Comparison of ENCODE assay signal across 31 cellular contexts in genomic region chr4:84477738-84478137, GRCh38. TPM values are rescaled to one million over a fixed set of nuclear protein-coding genes. Genes with fewer than 3 reads are reported as not detected.
"Had no signal": no experiment of that assay in that cellular context is flagged by ENCODE, and none has a peak within 500 bp of the region (broad histone marks: within the 10 kb centered on the region; RNA-seq: fewer than 3 reads in every experiment).

No MANE protein-coding gene starts in this region.

- H3K4me3 ChIP-seq: neural progenitor cell, ovary, psoas muscle, skin epidermis, smooth muscle cell, spleen, suprapubic skin, testis, tibial artery, transverse colon, upper lobe of right lung, uterus had no signal

- H3K4me2 ChIP-seq: neural progenitor cell, smooth muscle cell had no signal

- H3K27me3 ChIP-seq: ovary, testis had no signal

- H3K36me3 ChIP-seq: neural progenitor cell, ovary, spleen, suprapubic skin, tibial artery, transverse colon, upper lobe of right lung, uterus had no signal

- H3K4me1 ChIP-seq: parathyroid adenoma, testis, upper lobe of right lung had no signal

- H3K79me2 ChIP-seq: parathyroid adenoma had no signal

- H3K27ac ChIP-seq: neural progenitor cell, ovary, parathyroid adenoma, psoas muscle, skin epidermis, spleen, suprapubic skin, testis, tibial artery, transverse colon, upper lobe of right lung, uterus had no signal

- ATAC-seq: natural killer cell; psoas muscle; right cardiac atrium; sciatic nerve; stimulated activated memory B cell treated with anti-CD40 and anti-IgM and Interleukin-4, amounts not matched to agents 10 μg/mL and 1 μg/mL and 100 μg/mL, for 72 hours; stimulated activated naive CD8-positive, alpha-beta T cell treated with anti-CD3 and anti-CD28 coated beads, Interleukin-15, amount 100 ng/mL, for 72 hours; stimulated activated naive CD8-positive, alpha-beta T cell treated with anti-CD3 and anti-CD28 coated beads, Interleukin-15, Interleukin-2, amounts not matched to agents 100 U/mL and 50 U/mL, for 24 hours; upper lobe of right lung had no signal

- H3K9me3 ChIP-seq: psoas muscle, suprapubic skin, testis, tibial artery, transverse colon, upper lobe of right lung, uterus had no signal

- DNase-seq: natural killer cell; occipital lobe; ovary; posterior cingulate gyrus; psoas muscle; right cardiac atrium; spleen; stimulated activated CD4-positive, alpha-beta T cell treated with anti-CD3 and anti-CD28 coated beads, Interleukin-12 subunit alpha, Interleukin-12 subunit beta, amount 100 ng/mL, for 4 hours; stimulated activated CD4-positive, alpha-beta T cell treated with anti-CD3 and anti-CD28 coated beads, Interleukin-1b, Interleukin-23, amount 100 ng/mL, for 48 hours; stimulated activated CD4-positive, alpha-beta T cell treated with anti-CD3 and anti-CD28 coated beads, Interleukin-4, amount 100 ng/mL, for 1 hour; stimulated activated CD4-positive, alpha-beta T cell treated with anti-CD3 and anti-CD28 coated beads, Interleukin-4, amount 100 ng/mL, for 4 hours; stimulated activated CD8-positive, alpha-beta memory T cell treated with anti-CD3 and anti-CD28 coated beads, Interleukin-4, amount 100 ng/mL, for 48 hours; stimulated activated naive CD4-positive, alpha-beta T cell; stimulated activated naive CD8-positive, alpha-beta T cell treated with anti-CD3 and anti-CD28 coated beads, Interleukin-15, amount 100 ng/mL, for 72 hours; stimulated activated naive CD8-positive, alpha-beta T cell treated with anti-CD3 and anti-CD28 coated beads, Interleukin-15, Interleukin-2, amounts not matched to agents 100 U/mL and 50 U/mL, for 24 hours; substantia nigra; testis; tibial artery; transverse colon; upper lobe of right lung; uterus had no signal

- H3K9ac ChIP-seq: neural progenitor cell, parathyroid adenoma had no signal

- H2AFZ ChIP-seq: neural progenitor cell, parathyroid adenoma had no signal

RNA-seq across cellular contexts. Expression of gene NKX6-1, which starts 21.4 kb away (rescaled TPM):
- total RNA-seq: natural killer cell, occipital lobe, osteoblast, renal cortical epithelial cell, right cardiac atrium, sciatic nerve, smooth muscle cell, spleen, suprapubic skin, upper lobe of right lung, urinary bladder, uterus had no signal
- polyA plus RNA-seq: psoas muscle, right cardiac atrium, smooth muscle cell, spleen had no signal
